22 cellular contexts compared by ENCODE assay signal in the genomic region with DNA sequence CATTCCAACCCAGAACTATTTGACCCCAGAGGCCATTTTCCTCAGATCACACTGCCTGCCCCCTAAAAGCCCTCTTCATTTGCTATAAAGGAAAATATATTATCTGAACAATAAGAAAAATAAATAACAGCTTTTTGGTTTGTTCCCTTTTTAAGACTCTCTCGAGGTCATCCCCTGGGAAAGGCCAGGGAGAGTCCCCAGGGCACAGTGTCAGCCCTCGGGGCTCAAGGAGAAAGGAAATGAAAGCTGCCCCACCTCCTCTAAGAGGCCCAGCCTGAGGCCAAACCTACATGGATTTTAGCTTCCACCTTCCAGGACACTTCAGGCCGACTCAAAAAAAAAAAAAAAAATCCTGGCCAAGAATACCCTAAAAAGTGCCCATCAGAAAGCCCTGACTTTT.
DNase-seq lines count a peak whose midpoint lies in the region; ATAC-seq lines count a peak whose summit lies in the region.
"Had no signal": no experiment of that assay in that cellular context is flagged by ENCODE, and none has a peak within 500 bp of the region (broad histone marks: within the 10 kb centered on the region; RNA-seq: fewer than 3 reads in every experiment).

No MANE protein-coding gene starts in this region.

- no peak for DNase-seq in activated naive CD4-positive, alpha-beta T cell treated with anti-CD3 and anti-CD28 coated beads, Interleukin-2, amount 50 U/mL, for 72 hours (ENCODE audit: low spot score in 2 of 2)
- DNase-seq in activated naive CD4-positive, alpha-beta T cell treated with Interleukin-2 at 50 U/mL for 16 hours = no peak
- DNase-seq in Karpas-422 (no peak), NCI-H2081 treated with DMSO at 0.1 percent for 48 hours (lab: John Stamatoyannopoulos, UW) (no peak)
- DNase-seq in activated naive CD8-positive, alpha-beta T cell treated with anti-CD3 and anti-CD28 coated beads, Interleukin-2, amount 50 U/mL, for 24 hours = no peak
- DNase-seq in stimulated activated naive CD8-positive, alpha-beta T cell treated with anti-CD3 and anti-CD28 coated beads, Interleukin-15, amount 100 ng/mL, for 72 hours = no peak
- DNase-seq in activated CD4-positive, CD25-positive, alpha-beta regulatory T cell (lab: John Stamatoyannopoulos, UW) = no peak
- DNase-seq: hypothalamus; left ventricle myocardium superior; MV-4-11; NCI-H187; NCI-H526; spleen; stimulated activated CD4-positive, alpha-beta T cell treated with anti-CD3 and anti-CD28 coated beads, Interleukin-2, amount 100 ng/mL, for 48 hours; stimulated activated naive CD4-positive, alpha-beta T cell; tibial artery had no signal

- H3K36me3 ChIP-seq in Karpas-422 (ENCODE audit: insufficient read depth, low read length) = no peaks in the 10 kb centered on the region
- H3K36me3 ChIP-seq: ascending aorta, right atrium auricular region, SJSA1, spleen, tibial artery had no signal

- H3K9me2 ChIP-seq in Karpas-422 (replicated peaks; ENCODE audit: insufficient read depth, low read length) = no peaks in the 10 kb centered on the region

- peaks cover 83% of the 10 kb centered on the region for H3K79me2 ChIP-seq in Karpas-422 (ENCODE audit: low read length)
- H3K79me2 ChIP-seq: parathyroid adenoma had no signal

- no peaks in the 10 kb centered on the region for H3K9me3 ChIP-seq in Karpas-422 (ENCODE audit: low read length)
- H3K9me3 ChIP-seq: ascending aorta, right atrium auricular region, SJSA1 had no signal

- H3K4me3 Mint-ChIP-seq in activated naive CD8-positive, alpha-beta T cell treated with anti-CD3 and anti-CD28 coated beads, Interleukin-2, amount 50 U/mL, for 24 hours = peak overlapping the region; percentile 34
- H3K4me3 Mint-ChIP-seq in stimulated activated naive CD8-positive, alpha-beta T cell treated with anti-CD3 and anti-CD28 coated beads, Interleukin-15, amount 100 ng/mL, for 72 hours = peak overlapping the region; percentile 50 to 51

- H3K27me3 ChIP-seq in Karpas-422 (ENCODE audit: low read length) = no peaks in the 10 kb centered on the region
- H3K27me3 ChIP-seq: ascending aorta, right atrium auricular region, SJSA1, spleen, tibial artery had no signal

- no peaks in the 10 kb centered on the region for H3K9me3 Mint-ChIP-seq in activated naive CD4-positive, alpha-beta T cell treated with anti-CD3 and anti-CD28 coated beads, Interleukin-2, amount 50 U/mL, for 72 hours
- H3K9me3 Mint-ChIP-seq in activated naive CD8-positive, alpha-beta T cell treated with anti-CD3 and anti-CD28 coated beads, Interleukin-2, amount 50 U/mL, for 24 hours = no peaks in the 10 kb centered on the region
- no peaks in the 10 kb centered on the region for H3K9me3 Mint-ChIP-seq in stimulated activated naive CD8-positive, alpha-beta T cell treated with anti-CD3 and anti-CD28 coated beads, Interleukin-15, amount 100 ng/mL, for 72 hours

- peaks cover 80% of the 10 kb centered on the region for H3K4me1 Mint-ChIP-seq in activated naive CD8-positive, alpha-beta T cell treated with anti-CD3 and anti-CD28 coated beads, Interleukin-2, amount 50 U/mL, for 24 hours
- H3K4me1 Mint-ChIP-seq in stimulated activated naive CD8-positive, alpha-beta T cell treated with anti-CD3 and anti-CD28 coated beads, Interleukin-15, amount 100 ng/mL, for 72 hours = peaks cover 78% of the 10 kb centered on the region

- H3K27ac ChIP-seq in Karpas-422 (ENCODE audit: low read length) = peak overlapping the region; percentile 61
- H3K27ac ChIP-seq: ascending aorta, C4-2B, parathyroid adenoma, right atrium auricular region, SJSA1, tibial artery had no signal

- no peak overlapping the region for H2AFZ ChIP-seq in Karpas-422 (ENCODE audit: low read length)
- H2AFZ ChIP-seq: parathyroid adenoma had no signal

- peak overlapping the region; percentile 41 for H3K4me2 ChIP-seq in Karpas-422 (ENCODE audit: low read depth, low read length, poor library complexity, severe bottlenecking)

- no peak for ATAC-seq in activated naive CD4-positive, alpha-beta T cell treated with anti-CD3 and anti-CD28 coated beads, Interleukin-2, amount 50 U/mL, for 72 hours
- no peak for ATAC-seq in activated naive CD8-positive, alpha-beta T cell treated with anti-CD3 and anti-CD28 coated beads, Interleukin-2, amount 50 U/mL, for 24 hours
- no peak for ATAC-seq in stimulated activated naive CD8-positive, alpha-beta T cell treated with anti-CD3 and anti-CD28 coated beads, Interleukin-15, amount 100 ng/mL, for 72 hours
- ATAC-seq in GM19397 (IDR thresholded peaks at IDR 0.05; ENCODE audit: unreplicated experiment) = no peak
- ATAC-seq: left ventricle myocardium superior had no signal

- H3K27ac Mint-ChIP-seq in activated naive CD4-positive, alpha-beta T cell treated with anti-CD3 and anti-CD28 coated beads, Interleukin-2, amount 50 U/mL, for 72 hours = peak overlapping the region; percentile 66 to 97
- H3K27ac Mint-ChIP-seq in activated naive CD8-positive, alpha-beta T cell treated with anti-CD3 and anti-CD28 coated beads, Interleukin-2, amount 50 U/mL, for 24 hours = peak overlapping the region; percentile 85
- H3K27ac Mint-ChIP-seq in stimulated activated naive CD8-positive, alpha-beta T cell treated with anti-CD3 and anti-CD28 coated beads, Interleukin-15, amount 100 ng/mL, for 72 hours = no peak overlapping the region

- no peak overlapping the region for H3K9ac ChIP-seq in Karpas-422 (ENCODE audit: low read length)
- H3K9ac ChIP-seq: parathyroid adenoma had no signal

- H3K4me3 ChIP-seq in Karpas-422 (ENCODE audit: low read length) = no peak overlapping the region
- H3K4me3 ChIP-seq: ascending aorta, right atrium auricular region, SJSA1, spleen, tibial artery had no signal

- H4K20me1 ChIP-seq in Karpas-422 (ENCODE audit: insufficient read depth, low read depth, low read length) = no peaks in the 10 kb centered on the region

- peaks cover 0 to 21% of the 10 kb centered on the region in 2 donors for H3K36me3 Mint-ChIP-seq in activated naive CD4-positive, alpha-beta T cell treated with anti-CD3 and anti-CD28 coated beads, Interleukin-2, amount 50 U/mL, for 72 hours
- H3K36me3 Mint-ChIP-seq in activated naive CD8-positive, alpha-beta T cell treated with anti-CD3 and anti-CD28 coated beads, Interleukin-2, amount 50 U/mL, for 24 hours (ENCODE audit: low read depth) = peaks cover 24% of the 10 kb centered on the region

- no peaks in the 10 kb centered on the region for H3K27me3 Mint-ChIP-seq in activated naive CD8-positive, alpha-beta T cell treated with anti-CD3 and anti-CD28 coated beads, Interleukin-2, amount 50 U/mL, for 24 hours
- H3K27me3 Mint-ChIP-seq in stimulated activated naive CD8-positive, alpha-beta T cell treated with anti-CD3 and anti-CD28 coated beads, Interleukin-15, amount 100 ng/mL, for 72 hours = no peaks in the 10 kb centered on the region

- peaks cover 57% of the 10 kb centered on the region for H3K4me1 ChIP-seq in Karpas-422 (ENCODE audit: low read length)
- H3K4me1 ChIP-seq: ascending aorta, parathyroid adenoma, right atrium auricular region, tibial artery had no signal

Comparison
In these comparisons a context has a peak if more than half of its experiments do, and no peak if none do; other contexts are left out.
1. H3K27ac Mint-ChIP-seq: peak in activated naive CD4-positive, alpha-beta T cell treated with anti-CD3 and anti-CD28 coated beads, Interleukin-2, amount 50 U/mL, for 72 hours (2 of 2) and activated naive CD8-positive, alpha-beta T cell treated with anti-CD3 and anti-CD28 coated beads, Interleukin-2, amount 50 U/mL, for 24 hours (single experiment); none in stimulated activated naive CD8-positive, alpha-beta T cell treated with anti-CD3 and anti-CD28 coated beads, Interleukin-15, amount 100 ng/mL, for 72 hours (0 of 2).